In genomic region chr12:119288559-119288958, GRCh38 we compare ENCODE assay signal across 23 cellular contexts. TPM values are rescaled to one million over a fixed set of nuclear protein-coding genes. Genes with fewer than 3 reads are reported as not detected.
DNase-seq lines count a peak whose midpoint lies in the region; ATAC-seq and TF ChIP-seq lines count a peak whose summit lies in the region.
"Had no signal": no experiment of that assay in that cellular context is flagged by ENCODE, and none has a peak within 500 bp of the region (broad histone marks: within the 10 kb centered on the region; RNA-seq: fewer than 3 reads in every experiment).

No MANE protein-coding gene starts in this region.

- H3K9ac ChIP-seq in SK-N-MC (ENCODE audit: insufficient read length) = no peak overlapping the region
- no peak overlapping the region for H3K9ac ChIP-seq in neural progenitor cell
- H3K9ac ChIP-seq: BLaER1 treated with 17β-estradiol and CSF1 and Interleukin-3, amounts not matched to agents 10 nM and 100 nM; GM23248 had no signal

- H3K27ac Mint-ChIP-seq in neural progenitor cell = no peak overlapping the region
- H3K27ac Mint-ChIP-seq: IgD-negative memory B cell had no signal

- H3K27me3 ChIP-seq in neural progenitor cell = no peaks in the 10 kb centered on the region
- H3K27me3 ChIP-seq: BLaER1 treated with 17β-estradiol and CSF1 and Interleukin-3, amounts not matched to agents 10 nM and 100 nM; SJCRH30 had no signal

- peak overlapping the region; percentile 2 for H3K4me2 ChIP-seq in neural progenitor cell
- H3K4me2 ChIP-seq: BLaER1 treated with 17β-estradiol and CSF1 and Interleukin-3, amounts not matched to agents 10 nM and 100 nM had no signal

- no peaks in the 10 kb centered on the region for H3K79me2 ChIP-seq in neural progenitor cell (ENCODE audit: low read depth)

- H3K4me3 ChIP-seq in SK-N-MC (peak overlapping the region; percentile 19), neural progenitor cell (no peak overlapping the region)
- H3K4me3 ChIP-seq: BLaER1 treated with 17β-estradiol and CSF1 and Interleukin-3, amounts not matched to agents 10 nM and 100 nM; GM23248; SJCRH30 had no signal

- no peaks in the 10 kb centered on the region for H4K20me1 ChIP-seq in neural progenitor cell (ENCODE audit: low read depth)
- H4K20me1 ChIP-seq: BLaER1 treated with 17β-estradiol and CSF1 and Interleukin-3, amounts not matched to agents 10 nM and 100 nM had no signal

- H3K27me3 Mint-ChIP-seq in neural progenitor cell (ENCODE audit: insufficient read depth, low read depth) = peaks cover 2% of the 10 kb centered on the region
- H3K27me3 Mint-ChIP-seq: IgD-negative memory B cell had no signal

- peaks cover 21% of the 10 kb centered on the region for H3K4me1 ChIP-seq in neural progenitor cell
- H3K4me1 ChIP-seq: SJCRH30 had no signal

- H3K9me3 Mint-ChIP-seq in neural progenitor cell = no peaks in the 10 kb centered on the region

- TF ChIP-seq CTCF in neural progenitor cell (IDR thresholded peaks at IDR 0.05) = no peak

- H3K36me3 ChIP-seq in SK-N-MC (ENCODE audit: insufficient read depth, low read length) = no peaks in the 10 kb centered on the region
- H3K36me3 ChIP-seq in neural progenitor cell = no peaks in the 10 kb centered on the region
- H3K36me3 ChIP-seq: BLaER1 treated with 17β-estradiol and CSF1 and Interleukin-3, amounts not matched to agents 10 nM and 100 nM; SJCRH30 had no signal

- H3K4me1 Mint-ChIP-seq in neural progenitor cell = peaks cover 32% of the 10 kb centered on the region
- H3K4me1 Mint-ChIP-seq: IgD-negative memory B cell had no signal

- H2AFZ ChIP-seq in neural progenitor cell (replicated peaks) = no peak overlapping the region
- H2AFZ ChIP-seq: GM23248 had no signal

- no peak for ATAC-seq in GM19467 (IDR thresholded peaks at IDR 0.05; ENCODE audit: unreplicated experiment)
- ATAC-seq: HCT116 had no signal

- no peak overlapping the region for H3K4me3 Mint-ChIP-seq in neural progenitor cell
- H3K4me3 Mint-ChIP-seq: IgD-negative memory B cell had no signal

- no peaks in the 10 kb centered on the region for H3K9me3 ChIP-seq in SK-N-MC (ENCODE audit: low read depth, low read length)
- no peaks in the 10 kb centered on the region for H3K9me3 ChIP-seq in neural progenitor cell (ENCODE audit: low read depth)
- H3K9me3 ChIP-seq: SJCRH30 had no signal

- no peaks in the 10 kb centered on the region for H3K36me3 Mint-ChIP-seq in neural progenitor cell
- H3K36me3 Mint-ChIP-seq: IgD-negative memory B cell had no signal

- H3K27ac ChIP-seq in SK-N-MC (no peak overlapping the region), neural progenitor cell (no peak overlapping the region)
- H3K27ac ChIP-seq: BLaER1 treated with 17β-estradiol and CSF1 and Interleukin-3, amounts not matched to agents 10 nM and 100 nM; GM23248; SJCRH30 had no signal

- DNase-seq in NCI-H2081 (lab: John Stamatoyannopoulos, UW) = peak; percentile 6 to 56
- DNase-seq in NCI-H2081 treated with DMSO at 0.1 percent for 48 hours (lab: John Stamatoyannopoulos, UW) = no peak
- DNase-seq in NCI-H146 treated with DMSO at 0.1 percent for 48 hours (lab: John Stamatoyannopoulos, UW; ENCODE audit: unreplicated experiment) = peak; percentile 68
- DNase-seq in SK-N-MC (ENCODE audit: low read depth, low spot score) = no peak
- DNase-seq in neural progenitor cell (ENCODE audit: low spot score) = peak; percentile 16
- no peak for DNase-seq in SHP77 treated with DMSO at 0.1 percent for 48 hours (lab: John Stamatoyannopoulos, UW)
- DNase-seq in NCI-H187 treated with DMSO at 0.1 percent for 48 hours (lab: John Stamatoyannopoulos, UW) = no peak
- DNase-seq: 8988T; DMS 273 treated with DMSO at 0.1 percent for 48 hours; GDM1; GM23248; Kasumi-1; MM.1S; NCI-H2171 treated with DMSO at 0.1 percent for 48 hours; NK-92 treated with Interleukin-12 subunit alpha and Interleukin-12 subunit beta, amount 100 ng/mL, for 24 hours; RPMI8226; SJCRH30 had no signal

- peaks cover 4% of the 10 kb centered on the region for H3F3A ChIP-seq in neural progenitor cell (ENCODE audit: low read depth)

RNA-seq across cellular contexts. Expression of gene CCDC60, which starts 46.0 kb away (rescaled TPM):
- 0.28 and 4.6 TPM in 2 replicates for total RNA-seq in neural progenitor cell (ENCODE audit: low replicate concordance)
- total RNA-seq: GM23248, HT1080, NCI-H460 had no signal

Comparison
In these comparisons a context has a peak if more than half of its experiments do, and no peak if none do; other contexts are left out.
1. DNase-seq: peak in NCI-H2081 (2 of 2), NCI-H146 treated with DMSO at 0.1 percent for 48 hours (single experiment) and neural progenitor cell (single experiment); none in NCI-H2081 treated with DMSO at 0.1 percent for 48 hours (single experiment), SK-N-MC (single experiment), SHP77 treated with DMSO at 0.1 percent for 48 hours (single experiment) and NCI-H187 treated with DMSO at 0.1 percent for 48 hours (single experiment).